In the genomic region with DNA sequence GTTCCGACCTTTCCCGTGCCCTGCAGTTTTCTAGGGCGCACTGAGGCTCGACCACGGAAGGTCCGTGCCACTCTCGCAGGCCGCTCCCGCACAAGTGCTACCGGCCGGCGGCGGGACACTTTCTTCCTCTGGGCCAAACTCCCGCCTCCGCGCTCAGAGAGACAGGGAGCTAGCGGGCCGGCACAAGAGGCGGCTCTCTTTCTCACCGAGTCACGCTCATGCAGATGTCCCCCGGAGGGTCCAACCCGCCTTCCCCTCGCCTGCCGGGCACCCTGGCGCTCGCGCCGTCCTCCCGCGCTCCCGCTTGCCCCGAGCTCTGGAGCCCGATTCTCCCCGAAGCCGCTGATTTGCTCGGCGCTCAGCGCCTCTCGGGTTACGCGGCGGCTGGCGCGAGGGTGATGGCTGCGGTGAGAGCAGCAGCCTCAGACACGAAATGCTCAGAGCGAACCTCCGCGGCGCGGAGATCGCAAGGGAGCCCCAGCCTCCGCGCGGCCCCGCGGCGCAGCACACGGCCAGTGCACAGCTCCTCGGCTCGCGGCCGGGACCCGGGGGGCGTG, we compare ENCODE assay signal across 9 cellular contexts. TPM values are rescaled to one million over a fixed set of nuclear protein-coding genes. Genes with fewer than 3 reads are reported as not detected.
DNase-seq lines count a peak whose midpoint lies in the region; ATAC-seq and TF ChIP-seq lines count a peak whose summit lies in the region.
"Had no signal": no experiment of that assay in that cellular context is flagged by ENCODE, and none has a peak within 500 bp of the region (broad histone marks: within the 10 kb centered on the region; RNA-seq: fewer than 3 reads in every experiment).

No MANE protein-coding gene starts in this region.

- TF ChIP-seq CTCF in progenitor cell of endocrine pancreas (IDR thresholded peaks at IDR 0.05; ENCODE audit: unreplicated experiment): no peak

- peaks cover 7% of the 10 kb centered on the region for H3K4me1 Mint-ChIP-seq in activated naive CD8-positive, alpha-beta T cell (ENCODE audit: low read depth)
- H3K4me1 Mint-ChIP-seq in progenitor cell of endocrine pancreas (ENCODE audit: low read depth): peaks cover 2% of the 10 kb centered on the region

- peaks cover 30% of the 10 kb centered on the region for H3K27me3 Mint-ChIP-seq in activated naive CD8-positive, alpha-beta T cell
- H3K27me3 Mint-ChIP-seq in progenitor cell of endocrine pancreas: peaks cover 90% of the 10 kb centered on the region

- peak overlapping the region; percentile 63 for H3K4me3 Mint-ChIP-seq in activated naive CD8-positive, alpha-beta T cell
- peak overlapping the region; percentile 67 for H3K4me3 Mint-ChIP-seq in progenitor cell of endocrine pancreas (ENCODE audit: low read depth)

- DNase-seq in NCI-H2029 (lab: John Stamatoyannopoulos, UW) (peak; percentile 54), NCI-H2029 treated with DMSO at 0.1 percent for 48 hours (lab: John Stamatoyannopoulos, UW) (no peak), NCI-H1092 (lab: John Stamatoyannopoulos, UW) (peak; percentile 51), left cardiac atrium (peak; percentile 60), progenitor cell of endocrine pancreas (ENCODE audit: low spot score, unreplicated experiment) (peak; percentile 37), GF-D8 (lab: John Stamatoyannopoulos, UW) (no peak)

- H3K27ac Mint-ChIP-seq in activated naive CD8-positive, alpha-beta T cell: no peak overlapping the region
- no peak overlapping the region for H3K27ac Mint-ChIP-seq in progenitor cell of endocrine pancreas

- ATAC-seq in left cardiac atrium: peak; percentile 58 to 74
- no peak for ATAC-seq in GM21515 (IDR thresholded peaks at IDR 0.05; ENCODE audit: unreplicated experiment)

- H3K36me3 Mint-ChIP-seq in activated naive CD8-positive, alpha-beta T cell: no peaks in the 10 kb centered on the region
- H3K36me3 Mint-ChIP-seq in progenitor cell of endocrine pancreas (ENCODE audit: insufficient read depth): no peaks in the 10 kb centered on the region

- H3K9me3 Mint-ChIP-seq in activated naive CD8-positive, alpha-beta T cell (ENCODE audit: low read depth): no peaks in the 10 kb centered on the region
- H3K9me3 Mint-ChIP-seq in progenitor cell of endocrine pancreas (ENCODE audit: low read depth): no peaks in the 10 kb centered on the region

- intact Hi-C loops in left cardiac atrium (cut with DNase I): loop anchor here (2.0 to 5.0 kb wide), 2 partner anchors 35 to 38 kb away; no protein-coding TSS in a partner anchor

RNA-seq across cellular contexts. Expression of a gene that starts 1.0 kb away (rescaled TPM):
- total RNA-seq in left cardiac atrium: under 1 TPM in 1 of 2 donors, not detected in 1; 0.18 TPM
- 0.43 and 0.84 TPM in 2 replicates for total RNA-seq in progenitor cell of endocrine pancreas
- total RNA-seq: activated CD8-positive, alpha-beta memory T cell treated with anti-CD3 and anti-CD28 coated beads for 36 hours had no signal

Comparison
In these comparisons a context has a peak if more than half of its experiments do, and no peak if none do; other contexts are left out.
1. DNase-seq: peak in NCI-H2029 (single experiment), NCI-H1092 (single experiment), left cardiac atrium (single experiment) and progenitor cell of endocrine pancreas (single experiment); none in NCI-H2029 treated with DMSO at 0.1 percent for 48 hours (single experiment) and GF-D8 (single experiment).